ENCODE assay signal across 1 cellular context in the genomic region with DNA sequence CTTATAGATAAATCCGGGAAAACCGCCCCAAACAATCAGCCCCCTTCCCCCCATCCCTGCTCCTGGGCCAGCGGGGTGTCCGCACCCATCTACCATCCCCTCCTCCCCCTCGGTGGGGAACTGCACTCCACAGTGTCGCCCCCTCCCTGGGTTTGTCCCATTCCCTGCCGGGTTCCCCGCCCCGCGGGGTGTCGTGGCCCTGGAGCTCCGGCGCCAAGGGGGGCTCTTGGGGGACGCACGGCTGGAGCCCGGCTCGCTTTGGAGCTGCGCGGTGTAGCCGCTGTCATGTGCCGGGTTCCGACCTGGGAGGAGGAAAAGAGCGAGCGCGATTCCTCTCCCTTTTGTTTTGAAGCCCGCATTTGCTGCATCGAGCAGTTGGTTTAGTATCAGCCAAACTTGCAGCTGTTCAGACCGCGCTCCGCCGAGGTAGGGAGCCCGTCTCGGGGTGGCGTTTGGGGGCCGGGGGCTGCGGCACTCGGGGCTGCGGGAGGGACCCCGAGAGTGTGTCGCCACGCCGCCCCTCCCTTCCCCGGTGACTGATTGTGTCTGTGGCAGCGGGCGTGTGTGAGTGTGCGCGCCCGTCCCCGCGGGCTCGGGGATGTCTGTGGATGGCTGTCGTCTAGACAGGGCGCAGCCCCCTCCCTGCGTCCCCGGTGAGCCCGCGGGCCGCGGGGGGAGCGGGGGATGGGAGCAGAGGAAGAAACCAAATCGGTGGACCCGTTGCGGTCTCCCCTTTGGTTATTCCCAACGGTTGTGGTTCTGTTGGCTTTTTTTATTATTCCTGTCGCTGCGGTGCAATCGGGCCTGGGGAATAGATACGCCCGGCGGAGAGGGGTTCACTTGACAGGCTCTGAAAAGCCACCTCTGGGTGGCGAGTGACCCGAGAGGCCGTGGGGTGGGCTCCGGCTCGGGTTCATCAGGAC.
TF ChIP-seq lines count a peak whose summit lies in the region.

No MANE protein-coding gene starts in this region.

TF ChIP-seq in HEK293, 187 proteins besides CTCF, POLR2A, EP300 and RAD21 (continued from another document):
- TF ChIP-seq, protein P1, sequence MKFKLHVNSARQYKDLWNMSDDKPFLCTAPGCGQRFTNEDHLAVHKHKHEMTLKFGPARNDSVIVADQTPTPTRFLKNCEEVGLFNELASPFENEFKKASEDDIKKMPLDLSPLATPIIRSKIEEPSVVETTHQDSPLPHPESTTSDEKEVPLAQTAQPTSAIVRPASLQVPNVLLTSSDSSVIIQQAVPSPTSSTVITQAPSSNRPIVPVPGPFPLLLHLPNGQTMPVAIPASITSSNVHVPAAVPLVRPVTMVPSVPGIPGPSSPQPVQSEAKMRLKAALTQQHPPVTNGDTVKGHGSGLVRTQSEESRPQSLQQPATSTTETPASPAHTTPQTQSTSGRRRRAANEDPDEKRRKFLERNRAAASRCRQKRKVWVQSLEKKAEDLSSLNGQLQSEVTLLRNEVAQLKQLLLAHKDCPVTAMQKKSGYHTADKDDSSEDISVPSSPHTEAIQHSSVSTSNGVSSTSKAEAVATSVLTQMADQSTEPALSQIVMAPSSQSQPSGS (tag by site-specific recombination; IDR thresholded peaks at IDR 0.05; ENCODE audit: low read depth) = no peak
- TF ChIP-seq ZFHX2 (tag by site-specific recombination; conservative IDR thresholded peaks at IDR 0.05) (peak; percentile 28; the same call in 1 of the 2 replicates), SALL2 (tag by site-specific recombination; IDR thresholded peaks at IDR 0.05; ENCODE audit: borderline replicate concordance) (no peak), ZNF623 (tag by site-specific recombination; IDR thresholded peaks at IDR 0.05) (no peak)
- TF ChIP-seq, protein P2, sequence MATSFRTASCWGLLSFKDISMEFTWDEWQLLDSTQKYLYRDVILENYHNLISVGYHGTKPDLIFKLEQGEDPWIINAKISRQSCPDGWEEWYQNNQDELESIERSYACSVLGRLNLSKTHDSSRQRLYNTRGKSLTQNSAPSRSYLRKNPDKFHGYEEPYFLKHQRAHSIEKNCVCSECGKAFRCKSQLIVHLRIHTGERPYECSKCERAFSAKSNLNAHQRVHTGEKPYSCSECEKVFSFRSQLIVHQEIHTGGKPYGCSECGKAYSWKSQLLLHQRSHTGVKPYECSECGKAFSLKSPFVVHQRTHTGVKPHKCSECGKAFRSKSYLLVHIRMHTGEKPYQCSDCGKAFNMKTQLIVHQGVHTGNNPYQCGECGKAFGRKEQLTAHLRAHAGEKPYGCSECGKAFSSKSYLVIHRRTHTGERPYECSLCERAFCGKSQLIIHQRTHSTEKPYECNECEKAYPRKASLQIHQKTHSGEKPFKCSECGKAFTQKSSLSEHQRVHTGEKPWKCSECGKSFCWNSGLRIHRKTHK (tag by site-specific recombination; IDR thresholded peaks at IDR 0.05) = no peak
